ENCODE assay signal across 1 cellular context in the genomic region with DNA sequence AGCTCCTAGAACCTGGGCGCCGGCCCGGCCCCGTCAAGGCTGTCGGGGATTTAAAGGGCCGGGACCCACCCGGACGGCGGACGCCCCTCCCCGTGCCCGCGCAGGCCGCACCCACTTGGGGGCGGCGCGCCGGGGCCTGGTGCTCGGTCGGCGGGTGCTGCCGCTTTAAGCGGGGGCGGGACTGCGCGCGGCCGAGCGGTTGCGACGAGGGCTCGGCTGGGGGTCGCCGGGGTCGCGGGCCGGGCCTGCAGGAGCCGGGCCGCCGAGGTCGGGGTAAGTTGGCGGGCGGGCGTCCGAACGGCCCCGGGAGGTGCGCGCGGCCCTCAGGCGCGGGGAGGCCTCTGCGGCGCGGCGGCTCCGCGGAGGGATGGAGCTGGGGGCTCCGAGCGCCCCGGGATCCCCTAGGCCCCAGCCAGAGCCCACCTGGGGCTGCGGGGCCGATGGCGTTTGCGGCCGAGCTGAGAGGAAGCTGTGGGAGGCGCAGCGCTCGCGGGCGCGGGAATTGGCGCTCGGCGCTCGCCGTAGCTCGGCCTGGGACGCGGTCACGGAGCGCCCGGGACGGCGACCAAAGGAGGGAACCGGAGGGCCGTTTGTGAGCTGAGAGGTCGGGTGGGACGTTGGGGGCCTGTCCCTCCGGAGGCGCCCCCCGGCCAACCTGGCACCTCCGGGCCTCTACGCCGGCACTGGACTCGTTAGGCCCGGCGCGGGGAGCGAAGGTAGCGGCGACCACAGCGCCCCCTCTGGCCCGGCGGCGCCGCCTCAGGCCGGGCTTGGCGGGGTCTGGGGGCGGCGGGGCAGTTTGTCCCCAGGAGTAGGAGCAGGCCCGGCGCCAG.
A peak's percentile ranks its signal among the peaks of the same experiment; 100 is the strongest.
TF ChIP-seq lines count a peak whose summit lies in the region.

A gene (plus strand): TSS at position 168 of the 833 bp plus-strand sequence. CDS start 2,619 bp downstream, outside the sequence.

TF ChIP-seq in HEK293, 187 proteins besides CTCF, POLR2A, EP300 and RAD21 (continued from another document and continues in another):
- TF ChIP-seq, protein P1, sequence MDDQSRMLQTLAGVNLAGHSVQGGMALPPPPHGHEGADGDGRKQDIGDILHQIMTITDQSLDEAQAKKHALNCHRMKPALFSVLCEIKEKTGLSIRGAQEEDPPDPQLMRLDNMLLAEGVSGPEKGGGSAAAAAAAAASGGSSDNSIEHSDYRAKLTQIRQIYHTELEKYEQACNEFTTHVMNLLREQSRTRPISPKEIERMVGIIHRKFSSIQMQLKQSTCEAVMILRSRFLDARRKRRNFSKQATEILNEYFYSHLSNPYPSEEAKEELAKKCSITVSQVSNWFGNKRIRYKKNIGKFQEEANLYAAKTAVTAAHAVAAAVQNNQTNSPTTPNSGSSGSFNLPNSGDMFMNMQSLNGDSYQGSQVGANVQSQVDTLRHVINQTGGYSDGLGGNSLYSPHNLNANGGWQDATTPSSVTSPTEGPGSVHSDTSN (CRISPR knock-in tag; IDR thresholded peaks at IDR 0.05) = 0 out of 2 replicates have a peak, but pooled peaks have one; percentile 19
- TF ChIP-seq EGR2 (tag by site-specific recombination; IDR thresholded peaks at IDR 0.05; ENCODE audit: low read depth) = peak; percentile 63
- TF ChIP-seq, protein P2, sequence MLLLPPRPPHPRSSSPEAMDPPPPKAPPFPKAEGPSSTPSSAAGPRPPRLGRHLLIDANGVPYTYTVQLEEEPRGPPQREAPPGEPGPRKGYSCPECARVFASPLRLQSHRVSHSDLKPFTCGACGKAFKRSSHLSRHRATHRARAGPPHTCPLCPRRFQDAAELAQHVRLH (tag by site-specific recombination; IDR thresholded peaks at IDR 0.05) = peak; percentile 88
- peak; percentile 86 for TF ChIP-seq GLIS2 (tag by site-specific recombination; IDR thresholded peaks at IDR 0.05)
- peak; percentile 44 for TF ChIP-seq ZBTB8A (tag by site-specific recombination; IDR thresholded peaks at IDR 0.05)
- peak; percentile 75 for TF ChIP-seq SP7 (tag by site-specific recombination; IDR thresholded peaks at IDR 0.05)
- TF ChIP-seq, protein P3, sequence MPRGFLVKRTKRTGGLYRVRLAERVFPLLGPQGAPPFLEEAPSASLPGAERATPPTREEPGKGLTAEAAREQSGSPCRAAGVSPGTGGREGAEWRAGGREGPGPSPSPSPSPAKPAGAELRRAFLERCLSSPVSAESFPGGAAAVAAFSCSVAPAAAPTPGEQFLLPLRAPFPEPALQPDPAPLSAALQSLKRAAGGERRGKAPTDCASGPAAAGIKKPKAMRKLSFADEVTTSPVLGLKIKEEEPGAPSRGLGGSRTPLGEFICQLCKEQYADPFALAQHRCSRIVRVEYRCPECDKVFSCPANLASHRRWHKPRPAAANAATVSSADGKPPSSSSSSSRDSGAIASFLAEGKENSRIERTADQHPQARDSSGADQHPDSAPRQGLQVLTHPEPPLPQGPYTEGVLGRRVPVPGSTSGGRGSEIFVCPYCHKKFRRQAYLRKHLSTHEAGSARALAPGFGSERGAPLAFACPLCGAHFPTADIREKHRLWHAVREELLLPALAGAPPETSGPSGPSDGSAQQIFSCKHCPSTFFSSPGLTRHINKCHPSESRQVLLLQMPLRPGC (tag by site-specific recombination; IDR thresholded peaks at IDR 0.05) = peak; percentile 57; the same call in 1 of the 2 replicates
- TF ChIP-seq, protein P4, sequence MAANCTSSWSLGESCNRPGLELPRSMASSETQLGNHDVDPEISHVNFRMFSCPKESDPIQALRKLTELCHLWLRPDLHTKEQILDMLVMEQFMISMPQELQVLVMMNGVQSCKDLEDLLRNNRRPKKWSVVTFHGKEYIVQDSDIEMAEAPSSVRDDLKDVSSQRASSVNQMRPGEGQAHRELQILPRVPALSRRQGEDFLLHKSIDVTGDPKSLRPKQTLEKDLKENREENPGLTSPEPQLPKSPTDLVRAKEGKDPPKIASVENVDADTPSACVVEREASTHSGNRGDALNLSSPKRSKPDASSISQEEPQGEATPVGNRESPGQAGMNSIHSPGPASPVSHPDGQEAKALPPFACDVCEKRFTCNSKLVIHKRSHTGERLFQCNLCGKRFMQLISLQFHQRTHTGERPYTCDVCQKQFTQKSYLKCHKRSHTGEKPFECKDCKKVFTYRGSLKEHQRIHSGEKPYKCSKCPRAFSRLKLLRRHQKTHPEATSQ (tag by site-specific recombination; IDR thresholded peaks at IDR 0.05) = peak; percentile 87
- TF ChIP-seq, protein P5, sequence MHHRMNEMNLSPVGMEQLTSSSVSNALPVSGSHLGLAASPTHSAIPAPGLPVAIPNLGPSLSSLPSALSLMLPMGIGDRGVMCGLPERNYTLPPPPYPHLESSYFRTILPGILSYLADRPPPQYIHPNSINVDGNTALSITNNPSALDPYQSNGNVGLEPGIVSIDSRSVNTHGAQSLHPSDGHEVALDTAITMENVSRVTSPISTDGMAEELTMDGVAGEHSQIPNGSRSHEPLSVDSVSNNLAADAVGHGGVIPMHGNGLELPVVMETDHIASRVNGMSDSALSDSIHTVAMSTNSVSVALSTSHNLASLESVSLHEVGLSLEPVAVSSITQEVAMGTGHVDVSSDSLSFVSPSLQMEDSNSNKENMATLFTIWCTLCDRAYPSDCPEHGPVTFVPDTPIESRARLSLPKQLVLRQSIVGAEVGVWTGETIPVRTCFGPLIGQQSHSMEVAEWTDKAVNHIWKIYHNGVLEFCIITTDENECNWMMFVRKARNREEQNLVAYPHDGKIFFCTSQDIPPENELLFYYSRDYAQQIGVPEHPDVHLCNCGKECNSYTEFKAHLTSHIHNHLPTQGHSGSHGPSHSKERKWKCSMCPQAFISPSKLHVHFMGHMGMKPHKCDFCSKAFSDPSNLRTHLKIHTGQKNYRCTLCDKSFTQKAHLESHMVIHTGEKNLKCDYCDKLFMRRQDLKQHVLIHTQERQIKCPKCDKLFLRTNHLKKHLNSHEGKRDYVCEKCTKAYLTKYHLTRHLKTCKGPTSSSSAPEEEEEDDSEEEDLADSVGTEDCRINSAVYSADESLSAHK (tag by site-specific recombination; IDR thresholded peaks at IDR 0.05) = 0 out of 2 replicates have a peak, but pooled peaks have one; percentile 10
- TF ChIP-seq ZNF660 (tag by site-specific recombination; IDR thresholded peaks at IDR 0.05) = peak; percentile 76; the same call in 1 of the 2 replicates
- no peak for TF ChIP-seq HOXA7 (CRISPR knock-in tag; IDR thresholded peaks at IDR 0.05; ENCODE audit: borderline replicate concordance)
- TF ChIP-seq, protein P6, sequence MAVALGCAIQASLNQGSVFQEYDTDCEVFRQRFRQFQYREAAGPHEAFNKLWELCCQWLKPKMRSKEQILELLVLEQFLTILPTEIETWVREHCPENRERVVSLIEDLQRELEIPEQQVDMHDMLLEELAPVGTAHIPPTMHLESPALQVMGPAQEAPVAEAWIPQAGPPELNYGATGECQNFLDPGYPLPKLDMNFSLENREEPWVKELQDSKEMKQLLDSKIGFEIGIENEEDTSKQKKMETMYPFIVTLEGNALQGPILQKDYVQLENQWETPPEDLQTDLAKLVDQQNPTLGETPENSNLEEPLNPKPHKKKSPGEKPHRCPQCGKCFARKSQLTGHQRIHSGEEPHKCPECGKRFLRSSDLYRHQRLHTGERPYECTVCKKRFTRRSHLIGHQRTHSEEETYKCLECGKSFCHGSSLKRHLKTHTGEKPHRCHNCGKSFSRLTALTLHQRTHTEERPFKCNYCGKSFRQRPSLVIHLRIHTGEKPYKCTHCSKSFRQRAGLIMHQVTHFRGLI (tag by site-specific recombination; IDR thresholded peaks at IDR 0.05) = peak; percentile 31; the same call in 1 of the 2 replicates
- TF ChIP-seq YY2 (tag by site-specific recombination; IDR thresholded peaks at IDR 0.05) = peak; percentile 63
- TF ChIP-seq ZNF146 (tag by site-specific recombination; IDR thresholded peaks at IDR 0.05) = peak; percentile 48; the same call in 1 of the 2 replicates
- 0 out of 2 replicates have a peak, but pooled peaks have one; percentile 21 for TF ChIP-seq ZNF791 (tag by site-specific recombination; IDR thresholded peaks at IDR 0.05)
- TF ChIP-seq ZNF335 (tag by site-specific recombination; conservative IDR thresholded peaks at IDR 0.05) = peak; percentile 38; the same call in 1 of the 2 replicates
- TF ChIP-seq, protein P7, sequence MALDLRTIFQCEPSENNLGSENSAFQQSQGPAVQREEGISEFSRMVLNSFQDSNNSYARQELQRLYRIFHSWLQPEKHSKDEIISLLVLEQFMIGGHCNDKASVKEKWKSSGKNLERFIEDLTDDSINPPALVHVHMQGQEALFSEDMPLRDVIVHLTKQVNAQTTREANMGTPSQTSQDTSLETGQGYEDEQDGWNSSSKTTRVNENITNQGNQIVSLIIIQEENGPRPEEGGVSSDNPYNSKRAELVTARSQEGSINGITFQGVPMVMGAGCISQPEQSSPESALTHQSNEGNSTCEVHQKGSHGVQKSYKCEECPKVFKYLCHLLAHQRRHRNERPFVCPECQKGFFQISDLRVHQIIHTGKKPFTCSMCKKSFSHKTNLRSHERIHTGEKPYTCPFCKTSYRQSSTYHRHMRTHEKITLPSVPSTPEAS (tag by site-specific recombination; IDR thresholded peaks at IDR 0.05) = no peak; the same call in 1 of the 2 replicates
- TF ChIP-seq, protein P8, sequence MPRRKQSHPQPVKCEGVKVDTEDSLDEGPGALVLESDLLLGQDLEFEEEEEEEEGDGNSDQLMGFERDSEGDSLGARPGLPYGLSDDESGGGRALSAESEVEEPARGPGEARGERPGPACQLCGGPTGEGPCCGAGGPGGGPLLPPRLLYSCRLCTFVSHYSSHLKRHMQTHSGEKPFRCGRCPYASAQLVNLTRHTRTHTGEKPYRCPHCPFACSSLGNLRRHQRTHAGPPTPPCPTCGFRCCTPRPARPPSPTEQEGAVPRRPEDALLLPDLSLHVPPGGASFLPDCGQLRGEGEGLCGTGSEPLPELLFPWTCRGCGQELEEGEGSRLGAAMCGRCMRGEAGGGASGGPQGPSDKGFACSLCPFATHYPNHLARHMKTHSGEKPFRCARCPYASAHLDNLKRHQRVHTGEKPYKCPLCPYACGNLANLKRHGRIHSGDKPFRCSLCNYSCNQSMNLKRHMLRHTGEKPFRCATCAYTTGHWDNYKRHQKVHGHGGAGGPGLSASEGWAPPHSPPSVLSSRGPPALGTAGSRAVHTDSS (tag by site-specific recombination; IDR thresholded peaks at IDR 0.05) = no peak
- TF ChIP-seq ZEB2 (tag by site-specific recombination; IDR thresholded peaks at IDR 0.05) = peak; percentile 88
- peak; percentile 87 for TF ChIP-seq ZFP69B (tag by site-specific recombination; IDR thresholded peaks at IDR 0.05)
- peak; percentile 58 for TF ChIP-seq ZSCAN30 (tag by site-specific recombination; IDR thresholded peaks at IDR 0.05)
- TF ChIP-seq REPIN1 (tag by site-specific recombination; IDR thresholded peaks at IDR 0.05; ENCODE audit: low read depth) = no peak
- peak; percentile 74; the same call in 1 of the 2 replicates for TF ChIP-seq ZXDB (tag by site-specific recombination; IDR thresholded peaks at IDR 0.05)
- peak; percentile 55; the same call in 1 of the 2 replicates for TF ChIP-seq KLF8 (tag by site-specific recombination; IDR thresholded peaks at IDR 0.05)
- TF ChIP-seq ZSCAN23 (tag by site-specific recombination; IDR thresholded peaks at IDR 0.05) = 0 out of 2 replicates have a peak, but pooled peaks have one; percentile 39
- no peak for TF ChIP-seq ZNF677 (tag by site-specific recombination; IDR thresholded peaks at IDR 0.05)
- TF ChIP-seq, protein P9, sequence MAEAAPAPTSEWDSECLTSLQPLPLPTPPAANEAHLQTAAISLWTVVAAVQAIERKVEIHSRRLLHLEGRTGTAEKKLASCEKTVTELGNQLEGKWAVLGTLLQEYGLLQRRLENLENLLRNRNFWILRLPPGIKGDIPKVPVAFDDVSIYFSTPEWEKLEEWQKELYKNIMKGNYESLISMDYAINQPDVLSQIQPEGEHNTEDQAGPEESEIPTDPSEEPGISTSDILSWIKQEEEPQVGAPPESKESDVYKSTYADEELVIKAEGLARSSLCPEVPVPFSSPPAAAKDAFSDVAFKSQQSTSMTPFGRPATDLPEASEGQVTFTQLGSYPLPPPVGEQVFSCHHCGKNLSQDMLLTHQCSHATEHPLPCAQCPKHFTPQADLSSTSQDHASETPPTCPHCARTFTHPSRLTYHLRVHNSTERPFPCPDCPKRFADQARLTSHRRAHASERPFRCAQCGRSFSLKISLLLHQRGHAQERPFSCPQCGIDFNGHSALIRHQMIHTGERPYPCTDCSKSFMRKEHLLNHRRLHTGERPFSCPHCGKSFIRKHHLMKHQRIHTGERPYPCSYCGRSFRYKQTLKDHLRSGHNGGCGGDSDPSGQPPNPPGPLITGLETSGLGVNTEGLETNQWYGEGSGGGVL (tag by site-specific recombination; IDR thresholded peaks at IDR 0.05) = peak; percentile 39; the same call in 1 of the 2 replicates
- TF ChIP-seq ZNF274 (IDR thresholded peaks at IDR 0.05; ENCODE audit: low read length) = no peak
- TF ChIP-seq ZNF274 (tag by site-specific recombination; IDR thresholded peaks at IDR 0.05; ENCODE audit: borderline replicate concordance) = no peak
- TF ChIP-seq KLF16 (tag by site-specific recombination; IDR thresholded peaks at IDR 0.05) = no peak; the same call in 1 of the 2 replicates
- TF ChIP-seq, protein P10, sequence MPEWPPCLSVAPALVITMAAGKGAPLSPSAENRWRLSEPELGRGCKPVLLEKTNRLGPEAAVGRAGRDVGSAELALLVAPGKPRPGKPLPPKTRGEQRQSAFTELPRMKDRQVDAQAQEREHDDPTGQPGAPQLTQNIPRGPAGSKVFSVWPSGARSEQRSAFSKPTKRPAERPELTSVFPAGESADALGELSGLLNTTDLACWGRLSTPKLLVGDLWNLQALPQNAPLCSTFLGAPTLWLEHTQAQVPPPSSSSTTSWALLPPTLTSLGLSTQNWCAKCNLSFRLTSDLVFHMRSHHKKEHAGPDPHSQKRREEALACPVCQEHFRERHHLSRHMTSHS (tag by site-specific recombination; IDR thresholded peaks at IDR 0.05) = no peak
- no peak for TF ChIP-seq ZNF776 (tag by site-specific recombination; IDR thresholded peaks at IDR 0.05; ENCODE audit: borderline replicate concordance)
- peak; percentile 48; the same call in 1 of the 2 replicates for TF ChIP-seq GLI4 (tag by site-specific recombination; IDR thresholded peaks at IDR 0.05)
- 0 out of 2 replicates have a peak, but pooled peaks have one; percentile 70 for TF ChIP-seq ZBTB7A (tag by site-specific recombination; IDR thresholded peaks at IDR 0.05; ENCODE audit: low read depth)
- no peak for TF ChIP-seq GLI2 (tag by site-specific recombination; IDR thresholded peaks at IDR 0.05; ENCODE audit: borderline replicate concordance, low read depth)
- no peak for TF ChIP-seq ZNF114 (tag by site-specific recombination; IDR thresholded peaks at IDR 0.05)
- TF ChIP-seq, protein P11, sequence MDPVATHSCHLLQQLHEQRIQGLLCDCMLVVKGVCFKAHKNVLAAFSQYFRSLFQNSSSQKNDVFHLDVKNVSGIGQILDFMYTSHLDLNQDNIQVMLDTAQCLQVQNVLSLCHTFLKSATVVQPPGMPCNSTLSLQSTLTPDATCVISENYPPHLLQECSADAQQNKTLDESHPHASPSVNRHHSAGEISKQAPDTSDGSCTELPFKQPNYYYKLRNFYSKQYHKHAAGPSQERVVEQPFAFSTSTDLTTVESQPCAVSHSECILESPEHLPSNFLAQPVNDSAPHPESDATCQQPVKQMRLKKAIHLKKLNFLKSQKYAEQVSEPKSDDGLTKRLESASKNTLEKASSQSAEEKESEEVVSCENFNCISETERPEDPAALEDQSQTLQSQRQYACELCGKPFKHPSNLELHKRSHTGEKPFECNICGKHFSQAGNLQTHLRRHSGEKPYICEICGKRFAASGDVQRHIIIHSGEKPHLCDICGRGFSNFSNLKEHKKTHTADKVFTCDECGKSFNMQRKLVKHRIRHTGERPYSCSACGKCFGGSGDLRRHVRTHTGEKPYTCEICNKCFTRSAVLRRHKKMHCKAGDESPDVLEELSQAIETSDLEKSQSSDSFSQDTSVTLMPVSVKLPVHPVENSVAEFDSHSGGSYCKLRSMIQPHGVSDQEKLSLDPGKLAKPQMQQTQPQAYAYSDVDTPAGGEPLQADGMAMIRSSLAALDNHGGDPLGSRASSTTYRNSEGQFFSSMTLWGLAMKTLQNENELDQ (tag by site-specific recombination; IDR thresholded peaks at IDR 0.05; ENCODE audit: low read depth) = no peak
- TF ChIP-seq ZNF610 (tag by site-specific recombination; IDR thresholded peaks at IDR 0.05; ENCODE audit: borderline replicate concordance) = peak; percentile 73
